ENCODE assay signal across 8 cellular contexts in genomic region chr20:63980317-63980805, GRCh38. TPM values are rescaled to one million over a fixed set of nuclear protein-coding genes. Genes with fewer than 3 reads are reported as not detected.
DNase-seq lines count a peak whose midpoint lies in the region; ATAC-seq and TF ChIP-seq lines count a peak whose summit lies in the region.

No MANE protein-coding gene starts in this region.

- peak overlapping the region; percentile 81 for H3K4me3 ChIP-seq in AG10803 (ENCODE audit: low read length)
- peak overlapping the region; percentile 99 for H3K4me3 ChIP-seq in NB4 (ENCODE audit: low read depth, low read length)
- peak overlapping the region; percentile 81 to 99 (median 85) for H3K4me3 ChIP-seq in breast epithelium
- no peak overlapping the region for H3K4me3 ChIP-seq in mesendoderm (ENCODE audit: low read length)
- peak overlapping the region; percentile 83 for H3K4me3 ChIP-seq in urinary bladder (ENCODE audit: low read depth, low read length)

- H4K5ac ChIP-seq in mesendoderm (ENCODE audit: low read length), result peak overlapping the region; percentile 26

- no peak overlapping the region for H3K23ac ChIP-seq in mesendoderm (ENCODE audit: low read length)

- no peak for TF ChIP-seq POLR2A in NB4 (IDR thresholded peaks at IDR 0.05; ENCODE audit: extremely low read depth, insufficient read length)
- TF ChIP-seq POLR2A in breast epithelium (IDR thresholded peaks at IDR 0.05), result no peak

- peak overlapping the region; percentile 16 for H3K9ac ChIP-seq in mesendoderm (ENCODE audit: low read length)

- H2BK5ac ChIP-seq in mesendoderm (ENCODE audit: low read length), result no peak overlapping the region

- H3K56ac ChIP-seq in mesendoderm (ENCODE audit: low read length), result peak overlapping the region; percentile 61

- intact Hi-C loops in breast epithelium (cut with DNase I; ENCODE audit: low total_unique reads), result no loop called here

- H2AK5ac ChIP-seq in mesendoderm (ENCODE audit: low read length), result peak overlapping the region; percentile 20

- DNase-seq in AG10803 (ENCODE audit: low read depth) (no peak), NB4 (ENCODE audit: low read depth) (no peak), breast epithelium (ENCODE audit: low spot score in 2 of 2) (no peak), mesendoderm (no peak), GF-D8 (lab: John Stamatoyannopoulos, UW) (no peak), midbrain (lab: John Stamatoyannopoulos, UW) (no peak)

- no peak overlapping the region for H3K18ac ChIP-seq in mesendoderm (ENCODE audit: low read length)

- H3K27me3 ChIP-seq in breast epithelium (no peaks in the 10 kb centered on the region), mesendoderm (ENCODE audit: insufficient read depth, low read length, poor library complexity) (no peaks in the 10 kb centered on the region)

- no peak overlapping the region for H4K8ac ChIP-seq in mesendoderm (ENCODE audit: low read depth, low read length)

- WGBS in mesendoderm (ENCODE audit: extremely low coverage, insufficient coverage, low lambda C conversion rate), result no CpG with 5 or more reads among the region's 15 CpGs
- WGBS in urinary bladder, result 75% methylated on average over 15 of the region's 15 CpGs

- H3K4ac ChIP-seq in mesendoderm (ENCODE audit: low read depth, low read length), result peak overlapping the region; percentile 45

- peak; percentile 7 for ATAC-seq in GM19468 (IDR thresholded peaks at IDR 0.05; ENCODE audit: extremely low read depth, unreplicated experiment)

- H3K4me2 ChIP-seq in mesendoderm (ENCODE audit: low read length), result no peak overlapping the region

- H3K27ac ChIP-seq in breast epithelium (peak overlapping the region; percentile 85 to 92), mesendoderm (ENCODE audit: low read depth, low read length) (no peak overlapping the region), urinary bladder (ENCODE audit: low read depth) (no peak overlapping the region)

- H3K36me3 ChIP-seq in breast epithelium, result no peaks in the 10 kb centered on the region
- peaks cover 2% of the 10 kb centered on the region for H3K36me3 ChIP-seq in mesendoderm (ENCODE audit: control insufficient read depth, insufficient read depth, low read length)
- H3K36me3 ChIP-seq in urinary bladder (ENCODE audit: insufficient read depth), result no peaks in the 10 kb centered on the region

- H3K9me3 ChIP-seq in breast epithelium, result no peaks in the 10 kb centered on the region

- H3K79me1 ChIP-seq in mesendoderm (ENCODE audit: low read length), result peaks cover 13% of the 10 kb centered on the region

- no peak overlapping the region for H2BK120ac ChIP-seq in mesendoderm (ENCODE audit: low read depth, low read length)

- TF ChIP-seq CTCF in AG10803 (conservative IDR thresholded peaks at IDR 0.05; ENCODE audit: low read length) (no peak), NB4 (IDR thresholded peaks at IDR 0.05; ENCODE audit: low read depth, low read length) (no peak), breast epithelium (IDR thresholded peaks at IDR 0.05) (no peak)

- peaks cover 13% of the 10 kb centered on the region for H3K79me2 ChIP-seq in mesendoderm (ENCODE audit: control insufficient read depth, insufficient read depth, low read length)

- H3K4me1 ChIP-seq in breast epithelium (peaks cover 13 to 29% of the 10 kb centered on the region in 2 donors), mesendoderm (ENCODE audit: control insufficient read depth, low read depth, low read length) (peaks cover 4% of the 10 kb centered on the region), urinary bladder (ENCODE audit: insufficient read depth) (no peaks in the 10 kb centered on the region)

- H2BK15ac ChIP-seq in mesendoderm (replicated peaks; ENCODE audit: low read depth), result no peak overlapping the region

RNA-seq across cellular contexts. Expression of gene PRPF6, which starts 0.6 kb away (rescaled TPM):
- total RNA-seq in breast epithelium (10 to 100 TPM; 53.9 to 67.5 (median 59.6) TPM), urinary bladder (44.1 TPM)
- polyA plus RNA-seq in mesendoderm (2013, experiment 1 of 2), result 45.5 TPM
- 46.7 TPM for polyA plus RNA-seq in mesendoderm (2013, experiment 2 of 2)
- polyA plus RNA-seq in urinary bladder, result 71.8 TPM

RNA-seq across cellular contexts. Expression of gene SAMD10, which starts 0.9 kb away (rescaled TPM):
- total RNA-seq in breast epithelium, result 1 to 10 TPM in 2 of 3 donors, under 1 TPM in 1; 0.96 to 3.3 (median 2.8) TPM
- polyA plus RNA-seq in mesendoderm (2013, experiment 1 of 2), result 2.2 TPM
- 2.1 TPM for polyA plus RNA-seq in mesendoderm (2013, experiment 2 of 2)
- total RNA-seq in urinary bladder, result 1.8 TPM
- 3.8 TPM for polyA plus RNA-seq in urinary bladder

RNA-seq across cellular contexts. Expression of gene ZNF512B, which starts 10.6 kb away (rescaled TPM):
- 10 to 100 TPM in 1 of 3 donors, 1 to 10 TPM in 2; 5.8 to 12.7 (median 9.2) TPM for total RNA-seq in breast epithelium
- 10.8 TPM for polyA plus RNA-seq in mesendoderm (2013, experiment 1 of 2)
- 10.9 TPM for polyA plus RNA-seq in mesendoderm (2013, experiment 2 of 2)
- 8.7 TPM for total RNA-seq in urinary bladder
- 13.8 TPM for polyA plus RNA-seq in urinary bladder

RNA-seq across cellular contexts. Expression of gene UCKL1, which starts 24.1 kb away (rescaled TPM):
- total RNA-seq in breast epithelium, result 10 to 100 TPM; 24.2 to 44.9 (median 36.3) TPM
- polyA plus RNA-seq in mesendoderm (2013, experiment 1 of 2), result 28.6 TPM
- 29.4 TPM for polyA plus RNA-seq in mesendoderm (2013, experiment 2 of 2)
- total RNA-seq in urinary bladder, result 20.1 TPM
- polyA plus RNA-seq in urinary bladder, result 41.2 TPM

RNA-seq across cellular contexts. Expression of gene C20orf204, which starts 55.6 kb away (rescaled TPM):
- total RNA-seq in breast epithelium (1 to 10 TPM in 2 of 3 donors, under 1 TPM in 1; 0.66 to 1.3 (median 1.1) TPM), urinary bladder (0.95 TPM)
- 0.27 TPM for polyA plus RNA-seq in mesendoderm (2013, experiment 1 of 2)
- 0.18 TPM for polyA plus RNA-seq in mesendoderm (2013, experiment 2 of 2)
- polyA plus RNA-seq in urinary bladder, result 0.71 TPM

Comparison
In these comparisons a context has a peak if more than half of its experiments do, and no peak if none do; other contexts are left out.
1. H3K27ac ChIP-seq: peak in breast epithelium (2 of 2); none in mesendoderm (single experiment) and urinary bladder (single experiment).